21 cellular contexts compared by ENCODE assay signal in genomic region chr10:98255146-98255877, GRCh38. TPM values are rescaled to one million over a fixed set of nuclear protein-coding genes. Genes with fewer than 3 reads are reported as not detected.
"Had no signal": no experiment of that assay in that cellular context is flagged by ENCODE, and none has a peak within 500 bp of the region (broad histone marks: within the 10 kb centered on the region; RNA-seq: fewer than 3 reads in every experiment).

No MANE protein-coding gene starts in this region.

- H3K9ac ChIP-seq: neural progenitor cell had no signal

- H3K9me3 ChIP-seq: mucosa of descending colon, psoas muscle, right lobe of liver, stomach, upper lobe of left lung had no signal

- H3K4me3 ChIP-seq: cardiac muscle cell, lung, mucosa of descending colon, neural progenitor cell, psoas muscle, right lobe of liver, stomach, upper lobe of left lung had no signal

- H3K4me1 ChIP-seq: neural progenitor cell, right lobe of liver had no signal

- H3K27me3 Mint-ChIP-seq: activated naive CD8-positive, alpha-beta T cell; naive thymus-derived CD4-positive, alpha-beta T cell; T-cell had no signal

- H3K9me3 Mint-ChIP-seq: activated T-helper 1 cell treated with anti-CD3 and anti-CD28 coated beads, Interleukin-12 subunit alpha, Interleukin-12 subunit beta, Interleukin-2, Interleukin-4 antibody, amounts not matched to agents 30 ng/mL and 10 ng/mL and 1 ng/mL, durations not matched to agents 14 hours and 24 hours and 36 hours; neural progenitor cell; T-cell had no signal

- H3K27ac Mint-ChIP-seq: activated T-helper 1 cell treated with anti-CD3 and anti-CD28 coated beads, Interleukin-12 subunit alpha, Interleukin-12 subunit beta, Interleukin-2, Interleukin-4 antibody, amounts not matched to agents 30 ng/mL and 10 ng/mL and 1 ng/mL, durations not matched to agents 14 hours and 24 hours and 36 hours; neural progenitor cell; T-cell had no signal

- H3K27me3 ChIP-seq: cardiac muscle cell, foreskin keratinocyte, neural progenitor cell, right lobe of liver, stomach, upper lobe of left lung had no signal

- H3K4me2 ChIP-seq: neural progenitor cell had no signal

- H3K27ac ChIP-seq: cardiac muscle cell, epithelial cell of prostate, foreskin keratinocyte, neural progenitor cell, psoas muscle, right lobe of liver, stomach, upper lobe of left lung had no signal

- H3K36me3 ChIP-seq: cardiac muscle cell, neural progenitor cell, right lobe of liver had no signal

- ATAC-seq: foreskin keratinocyte; left lobe of liver; mucosa of descending colon; naive thymus-derived CD4-positive, alpha-beta T cell; T-cell had no signal

- H3K4me3 Mint-ChIP-seq: activated naive CD8-positive, alpha-beta T cell; activated T-helper 1 cell treated with anti-CD3 and anti-CD28 coated beads, Interleukin-12 subunit alpha, Interleukin-12 subunit beta, Interleukin-2, Interleukin-4 antibody, amounts not matched to agents 30 ng/mL and 10 ng/mL and 1 ng/mL, durations not matched to agents 14 hours and 24 hours and 36 hours; naive thymus-derived CD4-positive, alpha-beta T cell; neural progenitor cell; T-cell had no signal

- H3K4me1 Mint-ChIP-seq: naive thymus-derived CD4-positive, alpha-beta T cell; T-cell had no signal

- DNase-seq: activated CD4-positive, alpha-beta T cell treated with anti-CD3 and anti-CD28 coated beads, Interleukin-2, amount 50 U/mL, for 4 hours; activated CD4-positive, CD25-positive, alpha-beta regulatory T cell treated with anti-CD3 and anti-CD28 coated beads, Interleukin-2, amount 50 U/mL, for 72 hours; foreskin keratinocyte; hypothalamus; mucosa of descending colon; naive thymus-derived CD4-positive, alpha-beta T cell; psoas muscle; right lobe of liver; small intestine; stimulated activated CD4-positive, alpha-beta T cell treated with anti-CD3 and anti-CD28 coated beads, Interleukin-4, amount 100 ng/mL, for 1 hour; stomach had no signal

RNA-seq across cellular contexts. Expression of gene LOXL4, which starts 12.7 kb away (rescaled TPM):
- total RNA-seq: activated CD8-positive, alpha-beta memory T cell treated with anti-CD3 and anti-CD28 coated beads for 36 hours; activated T-helper 1 cell treated with anti-CD3 and anti-CD28 coated beads, Interleukin-12 subunit alpha, Interleukin-12 subunit beta, Interleukin-2, Interleukin-4 antibody, amounts not matched to agents 30 ng/mL and 10 ng/mL and 1 ng/mL, durations not matched to agents 14 hours and 24 hours and 36 hours; naive thymus-derived CD4-positive, alpha-beta T cell had no signal
- polyA plus RNA-seq: naive thymus-derived CD4-positive, alpha-beta T cell had no signal
